ENCODE assay signal across 28 cellular contexts in genomic region chr5:151863566-151863965, GRCh38.
"Had no signal": no experiment of that assay in that cellular context is flagged by ENCODE, and none has a peak within 500 bp of the region (broad histone marks: within the 10 kb centered on the region; RNA-seq: fewer than 3 reads in every experiment).

No MANE protein-coding gene starts in this region.

- H3K9ac ChIP-seq: neural progenitor cell, parathyroid adenoma had no signal

- H3K9me3 ChIP-seq: ovary, psoas muscle, right lobe of liver, sigmoid colon, spleen, suprapubic skin, testis, tibial artery, transverse colon, upper lobe of right lung, uterus had no signal

- H3K4me1 ChIP-seq: neural progenitor cell, parathyroid adenoma, psoas muscle, right lobe of liver, sigmoid colon, suprapubic skin, testis, transverse colon, upper lobe of right lung, uterus had no signal

- H3K27me3 ChIP-seq: neural progenitor cell, ovary, right lobe of liver, sigmoid colon, spleen, suprapubic skin, testis, tibial artery, transverse colon, upper lobe of right lung, uterus had no signal

- H3K27ac ChIP-seq: neural progenitor cell, ovary, parathyroid adenoma, psoas muscle, right lobe of liver, sigmoid colon, skin epidermis, spleen, suprapubic skin, testis, tibial artery, transverse colon, upper lobe of right lung, uterus had no signal

- H3K36me3 ChIP-seq: neural progenitor cell, ovary, right lobe of liver, sigmoid colon, spleen, suprapubic skin, tibial artery, transverse colon, upper lobe of right lung, uterus had no signal

- H3K4me2 ChIP-seq: neural progenitor cell, smooth muscle cell had no signal

- H2AFZ ChIP-seq: neural progenitor cell, parathyroid adenoma had no signal

- ATAC-seq: natural killer cell; psoas muscle; right cardiac atrium; right lobe of liver; stimulated activated naive CD8-positive, alpha-beta T cell treated with anti-CD3 and anti-CD28 coated beads, Interleukin-15, amount 100 ng/mL, for 72 hours; stimulated activated naive CD8-positive, alpha-beta T cell treated with anti-CD3 and anti-CD28 coated beads, Interleukin-15, Interleukin-2, amounts not matched to agents 100 U/mL and 50 U/mL, for 24 hours; upper lobe of right lung had no signal

- H3K4me3 ChIP-seq: neural progenitor cell, ovary, psoas muscle, right lobe of liver, sigmoid colon, skin epidermis, smooth muscle cell, spleen, suprapubic skin, testis, tibial artery, transverse colon, upper lobe of right lung, uterus had no signal

- DNase-seq: natural killer cell; occipital lobe; ovary; posterior cingulate gyrus; psoas muscle; right cardiac atrium; right lobe of liver; sigmoid colon; spleen; stimulated activated CD4-positive, alpha-beta T cell treated with anti-CD3 and anti-CD28 coated beads, Interleukin-12 subunit alpha, Interleukin-12 subunit beta, amount 100 ng/mL, for 4 hours; stimulated activated CD4-positive, alpha-beta T cell treated with anti-CD3 and anti-CD28 coated beads, Interleukin-1b, Interleukin-23, amount 100 ng/mL, for 48 hours; stimulated activated CD4-positive, alpha-beta T cell treated with anti-CD3 and anti-CD28 coated beads, Interleukin-4, amount 100 ng/mL, for 1 hour; stimulated activated CD4-positive, alpha-beta T cell treated with anti-CD3 and anti-CD28 coated beads, Interleukin-4, amount 100 ng/mL, for 4 hours; stimulated activated CD8-positive, alpha-beta memory T cell treated with anti-CD3 and anti-CD28 coated beads, Interleukin-4, amount 100 ng/mL, for 48 hours; stimulated activated naive CD4-positive, alpha-beta T cell; stimulated activated naive CD8-positive, alpha-beta T cell treated with anti-CD3 and anti-CD28 coated beads, Interleukin-15, amount 100 ng/mL, for 72 hours; stimulated activated naive CD8-positive, alpha-beta T cell treated with anti-CD3 and anti-CD28 coated beads, Interleukin-15, Interleukin-2, amounts not matched to agents 100 U/mL and 50 U/mL, for 24 hours; substantia nigra; testis; tibial artery; transverse colon; upper lobe of right lung; uterus had no signal

- H3K79me2 ChIP-seq: parathyroid adenoma had no signal
